18 cellular contexts compared by ENCODE assay signal in genomic region chr15:85048430-85048829, GRCh38.
DNase-seq lines count a peak whose midpoint lies in the region; ATAC-seq and TF ChIP-seq lines count a peak whose summit lies in the region.
"Had no signal": no experiment of that assay in that cellular context is flagged by ENCODE, and none has a peak within 500 bp of the region (broad histone marks: within the 10 kb centered on the region; RNA-seq: fewer than 3 reads in every experiment).

No MANE protein-coding gene starts in this region.

- TF ChIP-seq CTCF in WTC11 (IDR thresholded peaks at IDR 0.05) (no peak), fibroblast of the aortic adventitia (IDR thresholded peaks at IDR 0.05; ENCODE audit: insufficient read depth, low read length) (no peak), stomach (IDR thresholded peaks at IDR 0.05) (no peak)

- no peaks in the 10 kb centered on the region for H3K27me3 Mint-ChIP-seq in activated naive CD4-positive, alpha-beta T cell treated with anti-CD3 and anti-CD28 coated beads, Interleukin-2, amount 50 U/mL, for 24 hours
- no peaks in the 10 kb centered on the region for H3K27me3 Mint-ChIP-seq in WTC11 (ENCODE audit: low read depth)

- 42 to 62% (median 46%) methylated on average over 6 of the region's 6 CpGs for WGBS in stomach, 5 donors

- no peaks in the 10 kb centered on the region for H3K9me3 ChIP-seq in stomach
- H3K9me3 ChIP-seq: pancreas, suprapubic skin had no signal

- H3K4me1 Mint-ChIP-seq in activated naive CD4-positive, alpha-beta T cell treated with anti-CD3 and anti-CD28 coated beads, Interleukin-2, amount 50 U/mL, for 24 hours, result peaks cover 53% of the 10 kb centered on the region
- H3K4me1 Mint-ChIP-seq in WTC11, result peaks cover 14% of the 10 kb centered on the region; the same call in 1 of the 2 replicates

- DNase-seq in activated naive CD4-positive, alpha-beta T cell (lab: John Stamatoyannopoulos, UW), result no peak
- no peak for DNase-seq in WTC11 (ENCODE audit: low spot score)
- DNase-seq in fibroblast of the aortic adventitia (ENCODE audit: low read depth), result peak; percentile 13
- no peak for DNase-seq in stomach
- DNase-seq in retina, result no peak
- DNase-seq in NCI-H1436 (lab: John Stamatoyannopoulos, UW), result no peak
- no peak for DNase-seq in COLO829 (ENCODE audit: low spot score)
- DNase-seq: activated CD4-positive, alpha-beta T cell treated with anti-CD3 and anti-CD28 coated beads for 4 hours; activated effector memory CD4-positive, alpha-beta T cell treated with Interleukin-2 at 50 U/mL for 16 hours; cortex of kidney; foreskin melanocyte; left colon; MM.1S; NCI-H345; pancreas; stimulated activated CD4-positive, alpha-beta T cell treated with anti-CD3 and anti-CD28 coated beads, Interleukin-4, amount 100 ng/mL, for 24 hours had no signal

- H3K36me3 ChIP-seq in stomach, result no peaks in the 10 kb centered on the region
- H3K36me3 ChIP-seq: pancreas, suprapubic skin had no signal

- H3K27ac ChIP-seq in stomach, result peak overlapping the region in 3 of 5 donors; percentile 50 to 71 (median 54)
- H3K27ac ChIP-seq: suprapubic skin had no signal

- intact Hi-C loops in stomach (cut with DNase I; ENCODE audit: low total_unique reads), result no loop called here

- H3K9me3 Mint-ChIP-seq in activated naive CD4-positive, alpha-beta T cell treated with anti-CD3 and anti-CD28 coated beads, Interleukin-2, amount 50 U/mL, for 24 hours, result no peaks in the 10 kb centered on the region
- peaks cover 4% of the 10 kb centered on the region; the same call in 1 of the 2 replicates for H3K9me3 Mint-ChIP-seq in WTC11

- TF ChIP-seq EP300 in stomach (IDR thresholded peaks at IDR 0.05), result no peak

- peak overlapping the region; percentile 32 for H3K27ac Mint-ChIP-seq in activated naive CD4-positive, alpha-beta T cell treated with anti-CD3 and anti-CD28 coated beads, Interleukin-2, amount 50 U/mL, for 24 hours
- peak overlapping the region; percentile 77 for H3K27ac Mint-ChIP-seq in WTC11

- CTCF ChIA-PET in WTC11 (lab: Charles Lee), result no interaction called here

- peaks cover 2% of the 10 kb centered on the region for H3K36me3 Mint-ChIP-seq in activated naive CD4-positive, alpha-beta T cell treated with anti-CD3 and anti-CD28 coated beads, Interleukin-2, amount 50 U/mL, for 24 hours
- no peaks in the 10 kb centered on the region for H3K36me3 Mint-ChIP-seq in WTC11

- no peaks in the 10 kb centered on the region for H3K27me3 ChIP-seq in stomach
- H3K27me3 ChIP-seq: pancreas, suprapubic skin had no signal

- H3K4me1 ChIP-seq in stomach, result peaks cover 0 to 46% (median 28%) of the 10 kb centered on the region in 4 donors
- H3K4me1 ChIP-seq: suprapubic skin had no signal

- H3K4me3 Mint-ChIP-seq in activated naive CD4-positive, alpha-beta T cell treated with anti-CD3 and anti-CD28 coated beads, Interleukin-2, amount 50 U/mL, for 24 hours, result no peak overlapping the region
- H3K4me3 Mint-ChIP-seq in WTC11, result no peak overlapping the region

- ATAC-seq in WTC11, result no peak
- ATAC-seq: left colon, pancreas had no signal

- no peak for TF ChIP-seq POLR2A in stomach (IDR thresholded peaks at IDR 0.05)

- H3K4me3 ChIP-seq in fibroblast of the aortic adventitia (ENCODE audit: low read depth, low read length), result no peak overlapping the region
- H3K4me3 ChIP-seq in stomach, result no peak overlapping the region
- H3K4me3 ChIP-seq: pancreas, suprapubic skin had no signal

- POLR2A ChIA-PET in WTC11 (lab: Charles Lee), result no interaction called here

TF ChIP-seq in WTC11, 78 proteins besides CTCF, POLR2A, EP300 and RAD21:
- TF ChIP-seq ZNF232 (CRISPR knock-in tag; IDR thresholded peaks at IDR 0.05) (no peak), NFYB (CRISPR knock-in tag; conservative IDR thresholded peaks at IDR 0.05; ENCODE audit: low read depth) (no peak), NFATC4 (CRISPR knock-in tag; IDR thresholded peaks at IDR 0.05) (no peak), ZNF416 (CRISPR knock-in tag; IDR thresholded peaks at IDR 0.05) (no peak), FOXJ3 (CRISPR knock-in tag; IDR thresholded peaks at IDR 0.05; ENCODE audit: borderline replicate concordance) (no peak), ZNF317 (CRISPR knock-in tag; IDR thresholded peaks at IDR 0.05; ENCODE audit: borderline replicate concordance, low read depth) (no peak), PRRX2 (CRISPR knock-in tag; IDR thresholded peaks at IDR 0.05) (no peak), KAT7 (CRISPR knock-in tag; IDR thresholded peaks at IDR 0.05; ENCODE audit: borderline replicate concordance) (no peak), ZNF396 (CRISPR knock-in tag; IDR thresholded peaks at IDR 0.05; ENCODE audit: borderline replicate concordance) (no peak)
- TF ChIP-seq, protein P1, sequence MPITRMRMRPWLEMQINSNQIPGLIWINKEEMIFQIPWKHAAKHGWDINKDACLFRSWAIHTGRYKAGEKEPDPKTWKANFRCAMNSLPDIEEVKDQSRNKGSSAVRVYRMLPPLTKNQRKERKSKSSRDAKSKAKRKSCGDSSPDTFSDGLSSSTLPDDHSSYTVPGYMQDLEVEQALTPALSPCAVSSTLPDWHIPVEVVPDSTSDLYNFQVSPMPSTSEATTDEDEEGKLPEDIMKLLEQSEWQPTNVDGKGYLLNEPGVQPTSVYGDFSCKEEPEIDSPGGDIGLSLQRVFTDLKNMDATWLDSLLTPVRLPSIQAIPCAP (CRISPR knock-in tag; IDR thresholded peaks at IDR 0.05), result no peak
- TF ChIP-seq, protein P2, sequence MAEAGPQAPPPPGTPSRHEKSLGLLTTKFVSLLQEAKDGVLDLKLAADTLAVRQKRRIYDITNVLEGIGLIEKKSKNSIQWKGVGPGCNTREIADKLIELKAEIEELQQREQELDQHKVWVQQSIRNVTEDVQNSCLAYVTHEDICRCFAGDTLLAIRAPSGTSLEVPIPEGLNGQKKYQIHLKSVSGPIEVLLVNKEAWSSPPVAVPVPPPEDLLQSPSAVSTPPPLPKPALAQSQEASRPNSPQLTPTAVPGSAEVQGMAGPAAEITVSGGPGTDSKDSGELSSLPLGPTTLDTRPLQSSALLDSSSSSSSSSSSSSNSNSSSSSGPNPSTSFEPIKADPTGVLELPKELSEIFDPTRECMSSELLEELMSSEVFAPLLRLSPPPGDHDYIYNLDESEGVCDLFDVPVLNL (CRISPR knock-in tag; IDR thresholded peaks at IDR 0.05; ENCODE audit: borderline replicate concordance, low read depth), result no peak
- TF ChIP-seq, protein P3, sequence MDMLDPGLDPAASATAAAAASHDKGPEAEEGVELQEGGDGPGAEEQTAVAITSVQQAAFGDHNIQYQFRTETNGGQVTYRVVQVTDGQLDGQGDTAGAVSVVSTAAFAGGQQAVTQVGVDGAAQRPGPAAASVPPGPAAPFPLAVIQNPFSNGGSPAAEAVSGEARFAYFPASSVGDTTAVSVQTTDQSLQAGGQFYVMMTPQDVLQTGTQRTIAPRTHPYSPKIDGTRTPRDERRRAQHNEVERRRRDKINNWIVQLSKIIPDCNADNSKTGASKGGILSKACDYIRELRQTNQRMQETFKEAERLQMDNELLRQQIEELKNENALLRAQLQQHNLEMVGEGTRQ (CRISPR knock-in tag; IDR thresholded peaks at IDR 0.05), result no peak
TF ChIP-seq in WTC11: peak in this region for 0.
